Comparison of ENCODE assay signal across 1 cellular context in genomic region chr16:89828199-89828869, GRCh38.
A peak's percentile ranks its signal among the peaks of the same experiment; 100 is the strongest.
TF ChIP-seq lines count a peak whose summit lies in the region.

Gene SPIRE2, plus strand, starts transcription at chr16:89828475. Its CDS starts 76 bp downstream, at chr16:89828551.

TF ChIP-seq in K562, 482 proteins besides CTCF, POLR2A, EP300 and RAD21 (continued from another document):
- TF ChIP-seq MGA (IDR thresholded peaks at IDR 0.05) (no peak), RB1 (IDR thresholded peaks at IDR 0.05; ENCODE audit: low read depth) (peak; percentile 98), BHLHE40 (IDR thresholded peaks at IDR 0.05; ENCODE audit: low read length) (peak; percentile 43; the same call in 1 of the 2 replicates), CCNT2 (IDR thresholded peaks at IDR 0.05; ENCODE audit: borderline replicate concordance, extremely low read depth, insufficient read length, low read depth, low read length) (peak; percentile 86), MYC (IDR thresholded peaks at IDR 0.05; ENCODE audit: low read depth, low read length) (peak; percentile 53), MYC (CRISPR knock-in tag; IDR thresholded peaks at IDR 0.05; ENCODE audit: borderline replicate concordance, low read depth) (no peak), MAX (CRISPR knock-in tag; IDR thresholded peaks at IDR 0.05) (peak; percentile 61; the same call in 1 of the 2 replicates), ZNF511 (CRISPR knock-in tag; IDR thresholded peaks at IDR 0.05) (peak; percentile 33; the same call in 1 of the 2 replicates), TAL1 (IDR thresholded peaks at IDR 0.05) (no peak), TFE3 (CRISPR knock-in tag; IDR thresholded peaks at IDR 0.05) (no peak), ZNF24 (IDR thresholded peaks at IDR 0.05) (peak; percentile 55; the same call in 1 of the 2 replicates), CREB1 (IDR thresholded peaks at IDR 0.05) (peak; percentile 53; the same call in 1 of the 2 replicates), CREB1 (CRISPR knock-in tag; IDR thresholded peaks at IDR 0.05) (no peak; the same call in none of the 2 replicates)
